In genomic region chr5:136028782-136029742, GRCh38 we compare ENCODE assay signal across 8 cellular contexts. TPM values are rescaled to one million over a fixed set of nuclear protein-coding genes. Genes with fewer than 3 reads are reported as not detected.
A peak's percentile ranks its signal among the peaks of the same experiment; 100 is the strongest.
DNase-seq lines count a peak whose midpoint lies in the region; ATAC-seq and TF ChIP-seq lines count a peak whose summit lies in the region.

TSS of gene TGFBI (plus strand) at chr5:136028988. CDS start at chr5:136029056, 68 bp downstream.

- no peaks in the 10 kb centered on the region for H3K27me3 ChIP-seq in colonic mucosa

- no peaks in the 10 kb centered on the region for H3K9me3 ChIP-seq in colonic mucosa

- H3K27ac ChIP-seq in colonic mucosa: peak within 1 kb of the TSS; percentile 61

- peak within 1 kb of the TSS; percentile 50 for H3K4me3 ChIP-seq in colonic mucosa

- no peaks in the 10 kb centered on the region for H3K36me3 ChIP-seq in colonic mucosa

- H3K4me1 ChIP-seq in colonic mucosa: peaks cover 4% of the 10 kb centered on the region

- DNase-seq in activated CD4-positive, alpha-beta T cell treated with anti-CD3 and anti-CD28 coated beads for 48 hours: peak; percentile 26
- DNase-seq in activated CD4-positive, alpha-beta T cell treated with anti-CD3 and anti-CD28 coated beads for 1 hour: no peak
- peak; percentile 73 for DNase-seq in NCI-H460 (ENCODE audit: extremely low read depth, low read depth)
- DNase-seq in colonic mucosa: peak; percentile 73
- peak; percentile 83 for DNase-seq in kidney tubule cell (ENCODE audit: low spot score)
- DNase-seq in stimulated activated naive CD8-positive, alpha-beta T cell treated with anti-CD3 and anti-CD28 coated beads, Interleukin-15, Interleukin-2, amounts not matched to agents 100 U/mL and 50 U/mL, for 24 hours: peak; percentile 8
- DNase-seq in NK-92 (lab: John Stamatoyannopoulos, UW; ENCODE audit: unreplicated experiment): no peak
- DNase-seq in NCI-H2196 (lab: John Stamatoyannopoulos, UW; ENCODE audit: unreplicated experiment): no peak

- peak; percentile 40 for ATAC-seq in stimulated activated naive CD8-positive, alpha-beta T cell treated with anti-CD3 and anti-CD28 coated beads, Interleukin-15, Interleukin-2, amounts not matched to agents 100 U/mL and 50 U/mL, for 24 hours

- H3K9ac ChIP-seq in colonic mucosa (ENCODE audit: low read depth in 2 of 2, low read length in 2 of 2): peak within 1 kb of the TSS; percentile 30 to 84

- no peak for TF ChIP-seq CTCF in colonic mucosa (IDR thresholded peaks at IDR 0.05)

- intact Hi-C loops in colonic mucosa (cut with DNase I): no loop called here

RNA-seq across cellular contexts. Expression of gene TGFBI, which starts in this region (rescaled TPM):
- total RNA-seq in NCI-H460 (2014; rRNA removed; shearing (Covaris generic)): 1,239 and 1,373 TPM in 2 replicates
- 1,196 and 1,230 TPM in 2 replicates for polyA plus RNA-seq in NCI-H460 (2014; cell fraction: nucleus; rRNA removed)
- total RNA-seq in colonic mucosa: 10 to 100 TPM; 47.5 to 63.3 TPM

Comparison
In these comparisons a context has a peak if more than half of its experiments do, and no peak if none do; other contexts are left out.
1. RNA of gene TGFBI (total RNA-seq): 1,239 to 1,373 TPM in NCI-H460; 47.5 to 63.3 TPM in colonic mucosa; every median in the first group is over 10 times any median in the second.
2. DNase-seq: peak in activated CD4-positive, alpha-beta T cell treated with anti-CD3 and anti-CD28 coated beads for 48 hours (single experiment), NCI-H460 (single experiment), colonic mucosa (single experiment), kidney tubule cell (single experiment) and stimulated activated naive CD8-positive, alpha-beta T cell treated with anti-CD3 and anti-CD28 coated beads, Interleukin-15, Interleukin-2, amounts not matched to agents 100 U/mL and 50 U/mL, for 24 hours (single experiment); none in activated CD4-positive, alpha-beta T cell treated with anti-CD3 and anti-CD28 coated beads for 1 hour (single experiment), NK-92 (single experiment) and NCI-H2196 (single experiment).